16 cellular contexts compared by ENCODE assay signal in genomic region chr17:79441607-79442006, GRCh38.
A peak's percentile ranks its signal among the peaks of the same experiment; 100 is the strongest.
DNase-seq lines count a peak whose midpoint lies in the region; ATAC-seq and TF ChIP-seq lines count a peak whose summit lies in the region.
"Had no signal": no experiment of that assay in that cellular context is flagged by ENCODE, and none has a peak within 500 bp of the region (broad histone marks: within the 10 kb centered on the region; RNA-seq: fewer than 3 reads in every experiment).

No MANE protein-coding gene starts in this region.

- H4K91ac ChIP-seq in neuronal stem cell (ENCODE audit: low read depth, low read length, poor library complexity) = no peak overlapping the region

- peak; percentile 19; the same call in 1 of the 3 replicates for ATAC-seq in RWPE2 (ENCODE audit: low read depth)
- ATAC-seq: CD8-positive, alpha-beta T cell had no signal

- H3K27me3 ChIP-seq in BLaER1 = no peaks in the 10 kb centered on the region
- H3K27me3 ChIP-seq in RWPE2 (ENCODE audit: insufficient read depth, poor library complexity, severe bottlenecking) = peaks cover 28% of the 10 kb centered on the region
- H3K27me3 ChIP-seq in neuronal stem cell (ENCODE audit: control insufficient read depth in 3 of 3, insufficient read depth in 3 of 3, low read depth in 1 of 3, low read length in 3 of 3) = peaks cover 0 to 7% (median 0%) of the 10 kb centered on the region in 3 experiments
- H3K27me3 ChIP-seq in endodermal cell (ENCODE audit: control insufficient read depth, insufficient read depth, low read length, poor library complexity, severe bottlenecking) = no peaks in the 10 kb centered on the region
- H3K27me3 ChIP-seq: BLaER1 treated with 17β-estradiol and CSF1 and Interleukin-3, amounts not matched to agents 10 nM and 100 nM had no signal

- no peak overlapping the region for H3K4me3 Mint-ChIP-seq in endodermal cell
- H3K4me3 Mint-ChIP-seq: CD4-positive, alpha-beta T cell; CD8-positive, alpha-beta T cell had no signal

- H3K27ac Mint-ChIP-seq in endodermal cell = no peak overlapping the region
- H3K27ac Mint-ChIP-seq: CD4-positive, alpha-beta T cell; CD8-positive, alpha-beta T cell had no signal

- WGBS in neuronal stem cell (ENCODE audit: extremely low coverage in 2 of 2, insufficient read length in 2 of 2, insufficient replicate concordance in 1 of 2), 2 donors = no CpG with 5 or more reads among the region's 9 CpGs
- 88 to 100% methylated on average over 1 to 9 of the region's 9 CpGs for WGBS in endodermal cell (ENCODE audit: insufficient coverage in 1 of 2, insufficient read length in 1 of 2), 2 experiments

- no peak overlapping the region for H2BK120ac ChIP-seq in neuronal stem cell (ENCODE audit: low read depth, low read length)

- H3K27ac ChIP-seq in BLaER1 (no peak overlapping the region), RWPE2 (ENCODE audit: poor library complexity, severe bottlenecking) (no peak overlapping the region), neuronal stem cell (replicated peaks; ENCODE audit: low read length) (no peak overlapping the region), endodermal cell (ENCODE audit: low read depth, low read length) (no peak overlapping the region)
- H3K27ac ChIP-seq: BLaER1 treated with 17β-estradiol and CSF1 and Interleukin-3, amounts not matched to agents 10 nM and 100 nM; C4-2B had no signal

- H3K4ac ChIP-seq in neuronal stem cell (ENCODE audit: low read length) = no peak overlapping the region

- no peaks in the 10 kb centered on the region for H3K36me3 Mint-ChIP-seq in endodermal cell (ENCODE audit: low read depth)
- H3K36me3 Mint-ChIP-seq: CD8-positive, alpha-beta T cell had no signal

- H2BK12ac ChIP-seq in neuronal stem cell (ENCODE audit: low read length) = no peak overlapping the region

- no peaks in the 10 kb centered on the region for H3K9me3 ChIP-seq in BLaER1
- H3K9me3 ChIP-seq in RWPE2 (ENCODE audit: severe bottlenecking) = no peaks in the 10 kb centered on the region
- H3K9me3 ChIP-seq in neuronal stem cell (replicated peaks in 1 of 2; ENCODE audit: control insufficient read depth in 2 of 2, insufficient read depth in 1 of 2, low read depth in 1 of 2, low read length in 2 of 2) = peaks cover 0 to 3% of the 10 kb centered on the region in 2 donors
- no peaks in the 10 kb centered on the region for H3K9me3 ChIP-seq in endodermal cell (ENCODE audit: control insufficient read depth, low read length)
- H3K9me3 ChIP-seq: BE2C; BLaER1 treated with 17β-estradiol and CSF1 and Interleukin-3, amounts not matched to agents 10 nM and 100 nM; Caco-2 had no signal

- no peaks in the 10 kb centered on the region for H4K20me1 ChIP-seq in BLaER1

- H3K4me2 ChIP-seq in BLaER1 (peak overlapping the region; percentile 56), neuronal stem cell (ENCODE audit: insufficient read depth, low read length, poor library complexity, severe bottlenecking) (no peak overlapping the region)

- no peak overlapping the region for H2BK5ac ChIP-seq in neuronal stem cell (ENCODE audit: low read length)

- H3K27me3 Mint-ChIP-seq in endodermal cell (ENCODE audit: insufficient read depth) = no peaks in the 10 kb centered on the region

- no peaks in the 10 kb centered on the region for H3K4me1 Mint-ChIP-seq in endodermal cell

- H2AK5ac ChIP-seq in neuronal stem cell (ENCODE audit: low read depth, low read length) = no peak overlapping the region

- no peak overlapping the region for H4K8ac ChIP-seq in neuronal stem cell (ENCODE audit: low read depth, low read length)

- peaks cover 66% of the 10 kb centered on the region for H3K4me1 ChIP-seq in BLaER1
- H3K4me1 ChIP-seq in RWPE2 (ENCODE audit: insufficient read depth, poor library complexity, severe bottlenecking) = no peaks in the 10 kb centered on the region
- no peaks in the 10 kb centered on the region for H3K4me1 ChIP-seq in neuronal stem cell (ENCODE audit: control insufficient read depth in 2 of 2, insufficient read depth in 1 of 2, low read depth in 1 of 2, low read length in 2 of 2)
- no peaks in the 10 kb centered on the region for H3K4me1 ChIP-seq in endodermal cell (ENCODE audit: control insufficient read depth, insufficient read depth, low read length)
- H3K4me1 ChIP-seq: BE2C, Caco-2 had no signal

- H3K4me3 ChIP-seq in BLaER1 (no peak overlapping the region), RWPE2 (ENCODE audit: severe bottlenecking) (no peak overlapping the region), neuronal stem cell (ENCODE audit: low read length in 2 of 2) (no peak overlapping the region), endodermal cell (ENCODE audit: low read length) (no peak overlapping the region)
- H3K4me3 ChIP-seq: BLaER1 treated with 17β-estradiol and CSF1 and Interleukin-3, amounts not matched to agents 10 nM and 100 nM had no signal

- H3K9ac ChIP-seq in BLaER1 = no peak overlapping the region
- H3K9ac ChIP-seq in neuronal stem cell (ENCODE audit: low read depth, low read length, poor library complexity) = no peak overlapping the region
- no peak overlapping the region for H3K9ac ChIP-seq in endodermal cell (ENCODE audit: extremely low read depth, low read length, poor library complexity, severe bottlenecking)

- TF ChIP-seq CTCF in RWPE2 (IDR thresholded peaks at IDR 0.05; ENCODE audit: poor library complexity, severe bottlenecking) = no peak
- TF ChIP-seq CTCF in endodermal cell (conservative IDR thresholded peaks at IDR 0.05) = no peak

- no peak overlapping the region for H2AFZ ChIP-seq in neuronal stem cell (ENCODE audit: low read length)

- H3K79me1 ChIP-seq in neuronal stem cell (ENCODE audit: low read depth, low read length) = no peaks in the 10 kb centered on the region

- no peak overlapping the region for H3K23ac ChIP-seq in neuronal stem cell (ENCODE audit: low read depth, low read length, poor library complexity)

- no peak overlapping the region for H2BK15ac ChIP-seq in neuronal stem cell (ENCODE audit: low read length)

- no peak overlapping the region for H3K14ac ChIP-seq in neuronal stem cell (ENCODE audit: low read length)

- DNase-seq in RWPE2 (ENCODE audit: low spot score) (no peak), neuronal stem cell (ENCODE audit: low spot score) (no peak), endodermal cell (no peak)
- no peak for DNase-seq in central memory CD4-positive, alpha-beta T cell
- DNase-seq: 8988T; ACHN; BE2C; Caco-2; Calu3; CD4-positive, alpha-beta T cell; CD8-positive, alpha-beta T cell; DMS79 treated with DMSO at 0.1 percent for 48 hours; GF-D8 had no signal

- H3K36me3 ChIP-seq in BLaER1 = no peaks in the 10 kb centered on the region
- no peaks in the 10 kb centered on the region for H3K36me3 ChIP-seq in RWPE2 (ENCODE audit: low read depth)
- H3K36me3 ChIP-seq in neuronal stem cell (replicated peaks in 1 of 2; ENCODE audit: control insufficient read depth in 2 of 2, insufficient read depth in 2 of 2, low read length in 2 of 2) = no peaks in the 10 kb centered on the region
- no peaks in the 10 kb centered on the region for H3K36me3 ChIP-seq in endodermal cell (ENCODE audit: control insufficient read depth, insufficient read depth, low read length)
- H3K36me3 ChIP-seq: BE2C; BLaER1 treated with 17β-estradiol and CSF1 and Interleukin-3, amounts not matched to agents 10 nM and 100 nM had no signal

- peak overlapping the region; percentile 67 for H3K18ac ChIP-seq in neuronal stem cell (ENCODE audit: low read length)

- H3K9me3 Mint-ChIP-seq in endodermal cell = no peaks in the 10 kb centered on the region
- H3K9me3 Mint-ChIP-seq: CD4-positive, alpha-beta T cell; CD8-positive, alpha-beta T cell had no signal
